ENCODE assay signal across 8 cellular contexts in the genomic region with DNA sequence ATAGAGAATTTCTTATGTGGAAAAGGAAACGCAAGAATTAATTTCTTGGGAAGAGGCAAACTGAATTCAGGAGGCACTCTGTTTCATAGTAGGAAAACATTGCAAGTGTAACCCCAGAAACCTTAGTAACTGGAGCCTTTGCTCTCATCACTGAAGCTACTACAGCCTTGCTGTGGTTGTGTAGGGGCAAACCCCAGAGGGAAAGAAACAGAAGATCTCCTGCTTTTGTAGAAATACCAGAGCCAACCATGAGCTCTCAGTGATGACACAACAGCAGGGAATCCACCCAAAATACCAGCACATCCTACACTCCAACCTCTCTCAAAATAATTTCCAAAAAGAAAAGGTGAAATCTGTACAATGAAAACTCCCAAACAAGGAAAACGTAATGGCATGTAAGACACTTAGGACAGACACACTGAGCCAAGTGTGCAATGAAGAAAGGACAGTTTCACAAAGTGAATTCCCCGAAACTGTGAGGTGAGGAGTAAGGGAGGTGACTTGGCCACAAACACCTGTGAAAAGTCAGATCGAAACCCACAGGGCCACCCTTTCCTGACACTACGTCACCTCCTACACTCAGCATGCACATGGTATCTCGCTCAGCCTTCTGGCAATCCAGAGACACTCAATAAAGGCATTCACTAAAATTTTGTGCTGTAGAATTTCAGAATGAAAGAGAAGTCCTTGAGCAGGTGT. TPM values are rescaled to one million over a fixed set of nuclear protein-coding genes. Genes with fewer than 3 reads are reported as not detected.
DNase-seq lines count a peak whose midpoint lies in the region; ATAC-seq and TF ChIP-seq lines count a peak whose summit lies in the region.

No MANE protein-coding gene starts in this region.

- H3K9ac ChIP-seq in mesenchymal stem cell (ENCODE audit: low read length): no peak overlapping the region

- no peak overlapping the region for H2BK5ac ChIP-seq in mesenchymal stem cell (ENCODE audit: low read depth, low read length, poor library complexity, severe bottlenecking)

- no peak overlapping the region for H2AK5ac ChIP-seq in mesenchymal stem cell (ENCODE audit: low read length, severe bottlenecking)

- H3K27me3 ChIP-seq in mesenchymal stem cell (ENCODE audit: control insufficient read depth in 1 of 2, insufficient read depth in 1 of 2, low read length in 2 of 2) (peaks cover 47 to 67% of the 10 kb centered on the region in 2 experiments), WERI-Rb-1 (ENCODE audit: insufficient read depth, low read depth, severe bottlenecking) (no peaks in the 10 kb centered on the region)

- H2BK120ac ChIP-seq in mesenchymal stem cell (ENCODE audit: low read depth, low read length): no peak overlapping the region

- WGBS in mesenchymal stem cell: 80% methylated on average over 3 of the region's 6 CpGs

- H3K14ac ChIP-seq in mesenchymal stem cell (ENCODE audit: low read length in 2 of 2): no peak overlapping the region

- H3K27ac ChIP-seq in mesenchymal stem cell (ENCODE audit: low read length, poor library complexity, severe bottlenecking) (no peak overlapping the region), WERI-Rb-1 (no peak overlapping the region)

- no peaks in the 10 kb centered on the region for H3K4me1 ChIP-seq in mesenchymal stem cell (ENCODE audit: control insufficient read depth, insufficient read depth, low read depth, low read length)

- H2AFZ ChIP-seq in mesenchymal stem cell (ENCODE audit: low read depth, low read length): no peak overlapping the region

- no peak overlapping the region for H4K91ac ChIP-seq in mesenchymal stem cell (ENCODE audit: low read length)

- peak; percentile 97 for ATAC-seq in HG03108 (IDR thresholded peaks at IDR 0.05; ENCODE audit: unreplicated experiment)

- no peak overlapping the region for H3K23ac ChIP-seq in mesenchymal stem cell (ENCODE audit: low read length in 2 of 2)

- no peaks in the 10 kb centered on the region for H3K36me3 ChIP-seq in mesenchymal stem cell (ENCODE audit: control insufficient read depth in 1 of 2, insufficient read depth in 2 of 2, low read depth in 1 of 2, low read length in 2 of 2)
- no peaks in the 10 kb centered on the region for H3K36me3 ChIP-seq in WERI-Rb-1

- H3K79me1 ChIP-seq in mesenchymal stem cell (replicated peaks; ENCODE audit: low read length, poor library complexity, severe bottlenecking): no peaks in the 10 kb centered on the region

- H2BK12ac ChIP-seq in mesenchymal stem cell (ENCODE audit: low read length in 2 of 2): no peak overlapping the region

- H4K8ac ChIP-seq in mesenchymal stem cell (ENCODE audit: low read length): no peak overlapping the region

- H3K18ac ChIP-seq in mesenchymal stem cell (ENCODE audit: low read depth in 1 of 2, low read length in 2 of 2): no peak overlapping the region

- no peak overlapping the region for H3K4ac ChIP-seq in mesenchymal stem cell (ENCODE audit: low read depth in 1 of 2, low read length in 2 of 2)

- no peak overlapping the region for H2BK15ac ChIP-seq in mesenchymal stem cell (ENCODE audit: low read depth, poor library complexity, severe bottlenecking)

- no peak overlapping the region for H3K4me2 ChIP-seq in mesenchymal stem cell (ENCODE audit: low read length, poor library complexity, severe bottlenecking)

- H3K9me3 ChIP-seq in mesenchymal stem cell (ENCODE audit: control insufficient read depth, low read length) (no peaks in the 10 kb centered on the region), WERI-Rb-1 (ENCODE audit: severe bottlenecking) (no peaks in the 10 kb centered on the region)

- H3K4me3 ChIP-seq in mesenchymal stem cell (ENCODE audit: insufficient read depth in 1 of 2, low read depth in 1 of 2, low read length in 2 of 2) (no peak overlapping the region), WERI-Rb-1 (ENCODE audit: low read depth, low read length) (no peak overlapping the region)

- DNase-seq in GM19240 (ENCODE audit: insufficient read length, low spot score) (peak; percentile 87), NCI-H1694 treated with DMSO at 0.1 percent for 48 hours (lab: John Stamatoyannopoulos, UW) (no peak), mesenchymal stem cell (no peak), NCI-H2171 (lab: John Stamatoyannopoulos, UW) (no peak), WERI-Rb-1 (no peak)
- DNase-seq in activated CD8-positive, alpha-beta memory T cell treated with anti-CD3 and anti-CD28 coated beads, Interleukin-2, amount 50 U/mL, for 4 hours: peak; percentile 63
- peak; percentile 68 to 76 for DNase-seq in stimulated activated CD4-positive, alpha-beta T cell treated with anti-CD3 and anti-CD28 coated beads, Interleukin-2, amount 100 ng/mL, for 24 hours

- no peak for TF ChIP-seq CTCF in WERI-Rb-1 (IDR thresholded peaks at IDR 0.05; ENCODE audit: low read depth, low read length)

RNA-seq across cellular contexts. Expression of a gene that starts 8.5 kb away (rescaled TPM):
- 0.03 TPM for polyA plus RNA-seq in mesenchymal stem cell (2013, experiment 1 of 2)
- not detected for polyA plus RNA-seq in mesenchymal stem cell (2013, experiment 2 of 2)

RNA-seq across cellular contexts. Expression of a gene that starts 40.4 kb away (rescaled TPM):
- not detected for polyA plus RNA-seq in mesenchymal stem cell (2013, experiment 1 of 2)
- not detected for polyA plus RNA-seq in mesenchymal stem cell (2013, experiment 2 of 2)

RNA-seq across cellular contexts. Expression of a gene that starts 53.6 kb away (rescaled TPM):
- not detected for polyA plus RNA-seq in mesenchymal stem cell (2013, experiment 1 of 2)
- polyA plus RNA-seq in mesenchymal stem cell (2013, experiment 2 of 2): not detected

Comparison
In these comparisons a context has a peak if more than half of its experiments do, and no peak if none do; other contexts are left out.
1. DNase-seq: peak in GM19240 (single experiment), activated CD8-positive, alpha-beta memory T cell treated with anti-CD3 and anti-CD28 coated beads, Interleukin-2, amount 50 U/mL, for 4 hours (single experiment) and stimulated activated CD4-positive, alpha-beta T cell treated with anti-CD3 and anti-CD28 coated beads, Interleukin-2, amount 100 ng/mL, for 24 hours (2 of 2); none in NCI-H1694 treated with DMSO at 0.1 percent for 48 hours (single experiment), mesenchymal stem cell (single experiment), NCI-H2171 (single experiment) and WERI-Rb-1 (single experiment).